Comparison of ENCODE assay signal across 25 cellular contexts in genomic region chr1:119451158-119451557, GRCh38. TPM values are rescaled to one million over a fixed set of nuclear protein-coding genes. Genes with fewer than 3 reads are reported as not detected.
"Had no signal": no experiment of that assay in that cellular context is flagged by ENCODE, and none has a peak within 500 bp of the region (broad histone marks: within the 10 kb centered on the region; RNA-seq: fewer than 3 reads in every experiment).

No MANE protein-coding gene starts in this region.

- H3K4me2 ChIP-seq: KMS-11 had no signal

- H3K4me1 ChIP-seq: SJSA1 had no signal

- FAIRE-seq: HepG2, RCC 7860 had no signal

- H3K27ac ChIP-seq: KMS-11, SJSA1, SK-N-MC had no signal

- H3K9me3 ChIP-seq: SJSA1 had no signal

- H3K36me3 ChIP-seq: SJSA1 had no signal

- H3K27me3 ChIP-seq: SJSA1 had no signal

- H3K9ac ChIP-seq: KMS-11 had no signal

- DNase-seq: IMR-90, Kasumi-1, MM.1S, NCI-H1092 treated with DMSO at 0.1 percent for 48 hours, NCI-H1436, NCI-H187, NCI-H2029, NCI-H2081 treated with DMSO at 0.1 percent for 48 hours, NCI-H2171, NCI-H226, NCI-H446, NCI-H510A, NCI-H524 treated with DMSO at 0.1 percent for 48 hours, NCI-H69, NCI-H774, Right ventricle myocardium superior, RPMI8226, SIG-M5 had no signal

- ATAC-seq: HepG2 had no signal

- H3K4me3 ChIP-seq: SJSA1, SK-N-MC had no signal

RNA-seq across cellular contexts. Expression of gene HSD3B2, which starts 36.2 kb away (rescaled TPM):
- total RNA-seq: HepG2, HT1080, IMR-90, M059J, Right ventricle myocardium superior, SJSA1 had no signal
- polyA plus RNA-seq: IMR-90 had no signal

RNA-seq across cellular contexts. Expression of gene HSD3B1, which starts 55.9 kb away (rescaled TPM):
- total RNA-seq: HepG2, HT1080, IMR-90, M059J, Right ventricle myocardium superior, SJSA1 had no signal
- polyA plus RNA-seq: HepG2, IMR-90 had no signal
